In genomic region chr20:14264869-14265268, GRCh38 we compare ENCODE assay signal across 9 cellular contexts.
A peak's percentile ranks its signal among the peaks of the same experiment; 100 is the strongest.
DNase-seq lines count a peak whose midpoint lies in the region; ATAC-seq and TF ChIP-seq lines count a peak whose summit lies in the region.
"Had no signal": no experiment of that assay in that cellular context is flagged by ENCODE, and none has a peak within 500 bp of the region (broad histone marks: within the 10 kb centered on the region; RNA-seq: fewer than 3 reads in every experiment).

No MANE protein-coding gene starts in this region.

- H3K9me3 Mint-ChIP-seq in neural crest cell: peaks cover 9% of the 10 kb centered on the region

- TF ChIP-seq CTCF in cardiac fibroblast (IDR thresholded peaks at IDR 0.05; ENCODE audit: low read depth, low read length) (peak; percentile 11), neural crest cell (conservative IDR thresholded peaks at IDR 0.05) (peak; percentile 53)

- H3K4me1 Mint-ChIP-seq in neural crest cell: peaks cover 3% of the 10 kb centered on the region

- peak; percentile 17 for DNase-seq in ELF-1 (ENCODE audit: low read depth, low spot score)
- DNase-seq in LoVo (ENCODE audit: low spot score): peak; percentile 11
- peak; percentile 7 to 42 for DNase-seq in cardiac fibroblast (ENCODE audit: low read depth in 2 of 2)
- no peak for DNase-seq in neural crest cell (ENCODE audit: low read depth, low spot score)
- DNase-seq in COR-L47 (lab: John Stamatoyannopoulos, UW): no peak
- DNase-seq: stimulated activated CD4-positive, alpha-beta T cell treated with anti-CD3 and anti-CD28 coated beads, Interleukin-4, amount 100 ng/mL, for 1 hour had no signal

- no peak overlapping the region for H3K4me3 ChIP-seq in cardiac fibroblast (replicated peaks in 1 of 2; ENCODE audit: low read depth in 2 of 2, low read length in 2 of 2)

- H3K36me3 Mint-ChIP-seq in neural crest cell (ENCODE audit: low read depth): no peaks in the 10 kb centered on the region

- H3K27me3 Mint-ChIP-seq in neural crest cell (ENCODE audit: low read depth): no peaks in the 10 kb centered on the region

- no peak overlapping the region for H3K4me3 Mint-ChIP-seq in neural crest cell
- H3K4me3 Mint-ChIP-seq: mesothelial cell of epicardium had no signal

- no peak overlapping the region for H3K27ac Mint-ChIP-seq in neural crest cell (ENCODE audit: unreplicated experiment)
- H3K27ac Mint-ChIP-seq: mesothelial cell of epicardium had no signal

- ATAC-seq in HG03175 (IDR thresholded peaks at IDR 0.05; ENCODE audit: unreplicated experiment): no peak
- ATAC-seq in esophagus mucosa: no peak

Comparison
In these comparisons a context has a peak if more than half of its experiments do, and no peak if none do; other contexts are left out.
1. DNase-seq: peak in ELF-1 (single experiment), LoVo (single experiment) and cardiac fibroblast (2 of 2); none in neural crest cell (single experiment) and COR-L47 (single experiment).